In genomic region chr4:168751263-168752225, GRCh38 we compare ENCODE assay signal across 15 cellular contexts.
DNase-seq lines count a peak whose midpoint lies in the region; ATAC-seq and TF ChIP-seq lines count a peak whose summit lies in the region.
"Had no signal": no experiment of that assay in that cellular context is flagged by ENCODE, and none has a peak within 500 bp of the region (broad histone marks: within the 10 kb centered on the region; RNA-seq: fewer than 3 reads in every experiment).

No MANE protein-coding gene starts in this region.

- DNase-seq in RWPE1 (ENCODE audit: low spot score) = no peak
- peak; percentile 36 for DNase-seq in epithelial cell of esophagus (ENCODE audit: low read depth)
- DNase-seq in lung (ENCODE audit: low spot score) = no peak
- no peak for DNase-seq in thoracic aorta (ENCODE audit: low spot score)
- DNase-seq in NCI-H774 (lab: John Stamatoyannopoulos, UW) = no peak
- DNase-seq in SKM-1 treated with dmso at 0.1 percent for 144 hours (lab: John Stamatoyannopoulos, UW; ENCODE audit: unreplicated experiment) = no peak
- DNase-seq: activated CD8-positive, alpha-beta memory T cell treated with anti-CD3 and anti-CD28 coated beads for 24 hours; NCI-H446; stimulated activated CD4-positive, alpha-beta T cell treated with anti-CD3 and anti-CD28 coated beads, Interleukin-4, amount 100 ng/mL, for 1 hour had no signal

- CTCF ChIA-PET in RWPE1 (lab: Yijun Ruan, JAX) = no interaction called here

- no peak for TF ChIP-seq CTCF in RWPE1 (conservative IDR thresholded peaks at IDR 0.05; ENCODE audit: low read depth)
- TF ChIP-seq CTCF in epithelial cell of esophagus (IDR thresholded peaks at IDR 0.05; ENCODE audit: insufficient read depth, low read depth, low read length, missing control alignments) = no peak
- no peak for TF ChIP-seq CTCF in lung (IDR thresholded peaks at IDR 0.05; ENCODE audit: control extremely low read depth, extremely low read depth)
- TF ChIP-seq CTCF in thoracic aorta (IDR thresholded peaks at IDR 0.05) = no peak

- POLR2A ChIA-PET in RWPE1 (lab: Yijun Ruan, JAX; ENCODE audit: low non-redundant PET) = no interaction called here

- H3K27ac ChIP-seq in RWPE1 = peak overlapping the region; percentile 33
- no peak overlapping the region for H3K27ac ChIP-seq in lung (ENCODE audit: low read depth in 1 of 2, low read length in 1 of 2)
- H3K27ac ChIP-seq in thoracic aorta = no peak overlapping the region
- H3K27ac ChIP-seq: esophagus muscularis mucosa, SK-N-MC, VCaP had no signal

- ATAC-seq in lung (ENCODE audit: insufficient read depth, low FRiP score) (peak; percentile 34), thoracic aorta (ENCODE audit: insufficient number of reproducible peaks, low FRiP score, low read depth) (peak; percentile 75), GM19463 (IDR thresholded peaks at IDR 0.05; ENCODE audit: unreplicated experiment) (no peak), GM18498 (IDR thresholded peaks at IDR 0.05; ENCODE audit: unreplicated experiment) (no peak)
- ATAC-seq: GM23338 had no signal

- H3K9me3 ChIP-seq in lung (ENCODE audit: control insufficient read depth in 2 of 2, insufficient read depth in 1 of 2, low read length in 1 of 2) (peaks cover 0 to 5% of the 10 kb centered on the region in 2 donors), thoracic aorta (no peaks in the 10 kb centered on the region)
- H3K9me3 ChIP-seq: esophagus muscularis mucosa had no signal

- H3K27me3 ChIP-seq in lung (ENCODE audit: control insufficient read depth, insufficient read depth) (no peaks in the 10 kb centered on the region), thoracic aorta (replicated peaks; ENCODE audit: insufficient read depth) (no peaks in the 10 kb centered on the region)
- H3K27me3 ChIP-seq: esophagus muscularis mucosa had no signal

- H3K4me1 ChIP-seq in lung (ENCODE audit: control insufficient read depth in 2 of 2, insufficient read depth in 2 of 2, low read length in 2 of 2) (no peaks in the 10 kb centered on the region), thoracic aorta (ENCODE audit: control insufficient read depth in 1 of 2, low read depth in 2 of 2) (peaks cover 3 to 9% of the 10 kb centered on the region in 2 donors)

- 72 to 86% methylated on average over 12 of the region's 12 CpGs for WGBS in lung, 2 donors

- H3K36me3 ChIP-seq in lung (ENCODE audit: control insufficient read depth in 2 of 2, insufficient read depth in 2 of 2, low read length in 2 of 2) (no peaks in the 10 kb centered on the region), thoracic aorta (no peaks in the 10 kb centered on the region)
- H3K36me3 ChIP-seq: esophagus muscularis mucosa had no signal

- H3K4me3 ChIP-seq in epithelial cell of esophagus (ENCODE audit: low read length) = no peak overlapping the region
- no peak overlapping the region for H3K4me3 ChIP-seq in lung
- no peak overlapping the region for H3K4me3 ChIP-seq in thoracic aorta
- H3K4me3 ChIP-seq: esophagus muscularis mucosa, GM23338, SK-N-MC had no signal

Comparison
In these comparisons a context has a peak if more than half of its experiments do, and no peak if none do; other contexts are left out.
1. ATAC-seq: peak in lung (single experiment) and thoracic aorta (single experiment); none in GM19463 (single experiment) and GM18498 (single experiment).